Comparison of ENCODE assay signal across 19 cellular contexts in genomic region chr15:83276661-83277060, GRCh38. TPM values are rescaled to one million over a fixed set of nuclear protein-coding genes. Genes with fewer than 3 reads are reported as not detected.
"Had no signal": no experiment of that assay in that cellular context is flagged by ENCODE, and none has a peak within 500 bp of the region (broad histone marks: within the 10 kb centered on the region; RNA-seq: fewer than 3 reads in every experiment).

No MANE protein-coding gene starts in this region.

- H3K27ac Mint-ChIP-seq: activated CD4-positive, alpha-beta memory T cell treated with anti-CD3 and anti-CD28 coated beads, Interleukin-2, amount 10 ng/mL, durations not matched to agents 7 days and 5 days; nephron; stimulated activated naive CD8-positive, alpha-beta T cell treated with anti-CD3 and anti-CD28 coated beads, Interleukin-15, Interleukin-2, amounts not matched to agents 100 ng/mL and 50 ng/mL, for 24 hours had no signal

- H3K36me3 ChIP-seq: suprapubic skin, transverse colon, uterus had no signal

- H3K27ac ChIP-seq: body of pancreas, hepatocyte, suprapubic skin, transverse colon, uterus had no signal

- H3K9me3 Mint-ChIP-seq: activated CD4-positive, alpha-beta memory T cell treated with anti-CD3 and anti-CD28 coated beads, Interleukin-2, amount 10 ng/mL, durations not matched to agents 7 days and 5 days; activated T-cell treated with anti-CD3 and anti-CD28 coated beads, Interleukin-2, amount 50 U/mL, for 4 hours had no signal

- DNase-seq: activated CD4-positive, alpha-beta memory T cell treated with anti-CD3 and anti-CD28 coated beads, Interleukin-2, amount 10 ng/mL, durations not matched to agents 7 days and 5 days; activated CD4-positive, alpha-beta T cell treated with anti-CD3 and anti-CD28 coated beads for 48 hours; activated CD4-positive, CD25-positive, alpha-beta regulatory T cell; activated effector memory CD4-positive, alpha-beta T cell treated with Interleukin-2 at 50 U/mL for 16 hours; activated naive CD4-positive, alpha-beta T cell treated with anti-CD3 and anti-CD28 coated beads, Interleukin-2, amount 50 U/mL, for 16 hours; activated T-cell treated with anti-CD3 and anti-CD28 coated beads, Interleukin-2, amount 50 U/mL, for 4 hours; body of pancreas; caudate nucleus; midbrain; nucleus accumbens; T1000; transverse colon; uterus had no signal

- ATAC-seq: activated T-cell treated with anti-CD3 and anti-CD28 coated beads, Interleukin-2, amount 50 U/mL, for 4 hours; body of pancreas had no signal

- H3K9me3 ChIP-seq: body of pancreas, suprapubic skin, transverse colon, uterus had no signal

- H3K4me3 Mint-ChIP-seq: activated CD4-positive, alpha-beta memory T cell treated with anti-CD3 and anti-CD28 coated beads, Interleukin-2, amount 10 ng/mL, durations not matched to agents 7 days and 5 days; activated T-cell treated with anti-CD3 and anti-CD28 coated beads, Interleukin-2, amount 50 U/mL, for 4 hours; nephron; stimulated activated naive CD8-positive, alpha-beta T cell treated with anti-CD3 and anti-CD28 coated beads, Interleukin-15, Interleukin-2, amounts not matched to agents 100 ng/mL and 50 ng/mL, for 24 hours had no signal

- H3K4me2 ChIP-seq: hepatocyte had no signal

- H3K4me1 ChIP-seq: body of pancreas, suprapubic skin, transverse colon, uterus had no signal

- H3K4me3 ChIP-seq: body of pancreas, hepatocyte, lung, suprapubic skin, transverse colon, uterus had no signal

- H2AFZ ChIP-seq: hepatocyte had no signal

- H3K4me1 Mint-ChIP-seq: activated CD4-positive, alpha-beta memory T cell treated with anti-CD3 and anti-CD28 coated beads, Interleukin-2, amount 10 ng/mL, durations not matched to agents 7 days and 5 days; nephron had no signal

RNA-seq across cellular contexts. Expression of gene BNC1, which starts 7.8 kb away (rescaled TPM):
- total RNA-seq: activated CD4-positive, alpha-beta memory T cell treated with anti-CD3 and anti-CD28 coated beads, Interleukin-2, amount 10 ng/mL, durations not matched to agents 7 days and 5 days; activated T-cell treated with anti-CD3 and anti-CD28 coated beads, Interleukin-2, amount 50 U/mL, for 4 hours; T-helper 1 cell treated with Interleukin-12 subunit alpha and Interleukin-12 subunit beta and Interleukin-4 antibody, amounts not matched to agents 30 ng/mL and 1 ng/mL, for 36 hours; transverse colon had no signal
